Comparison of ENCODE assay signal across 7 cellular contexts in genomic region chrX:48896611-48897011, GRCh38.
DNase-seq lines count a peak whose midpoint lies in the region; ATAC-seq, FAIRE-seq and TF ChIP-seq lines count a peak whose summit lies in the region.

No MANE protein-coding gene starts in this region.

- no peak for ATAC-seq in HG03045 (IDR thresholded peaks at IDR 0.05; ENCODE audit: unreplicated experiment)

- DNase-seq in GM19239 (ENCODE audit: insufficient read length, low spot score) (no peak), AML-193 (lab: John Stamatoyannopoulos, UW) (no peak)
- DNase-seq in effector memory CD4-positive, alpha-beta T cell, result no peak
- DNase-seq in stimulated activated CD8-positive, alpha-beta memory T cell treated with anti-CD3 and anti-CD28 coated beads, Interleukin-4, amount 100 ng/mL, for 48 hours, result no peak

- no peaks in the 10 kb centered on the region for H3K9me3 ChIP-seq in OCI-LY3 (ENCODE audit: insufficient read depth, low read length)
- no peaks in the 10 kb centered on the region for H3K9me3 ChIP-seq in effector memory CD4-positive, alpha-beta T cell (ENCODE audit: control insufficient read depth, low read length)
- H3K9me3 ChIP-seq in neuron (ENCODE audit: low read length), result no peaks in the 10 kb centered on the region

- H3K27me3 ChIP-seq in OCI-LY3 (ENCODE audit: low read depth, low read length), result no peaks in the 10 kb centered on the region
- no peaks in the 10 kb centered on the region for H3K27me3 ChIP-seq in effector memory CD4-positive, alpha-beta T cell (replicated peaks; ENCODE audit: control insufficient read depth, insufficient read depth, low read length, poor library complexity, severe bottlenecking)
- H3K27me3 ChIP-seq in neuron (ENCODE audit: insufficient read depth, low read length), result no peaks in the 10 kb centered on the region

- peak overlapping the region; percentile 97 for H3K27ac ChIP-seq in OCI-LY3 (ENCODE audit: low read length)
- peak overlapping the region; percentile 94 for H3K27ac ChIP-seq in effector memory CD4-positive, alpha-beta T cell (ENCODE audit: insufficient read depth, low read length, poor library complexity, severe bottlenecking)

- peak overlapping the region; percentile 100 for H3K4me3 ChIP-seq in OCI-LY3 (ENCODE audit: low read length)
- peak overlapping the region; percentile 70 for H3K4me3 ChIP-seq in effector memory CD4-positive, alpha-beta T cell (ENCODE audit: insufficient read depth, low read depth, low read length, poor library complexity, severe bottlenecking)
- H3K4me3 ChIP-seq in neuron (ENCODE audit: low read length), result peak overlapping the region; percentile 61

- peak overlapping the region; percentile 94 for H3K9ac ChIP-seq in OCI-LY3 (ENCODE audit: low read length)

- H3K4me1 ChIP-seq in OCI-LY3 (ENCODE audit: low read length) (peaks cover 19% of the 10 kb centered on the region), neuron (ENCODE audit: insufficient read depth, low read length) (peaks cover 5% of the 10 kb centered on the region)
- H3K4me1 ChIP-seq in effector memory CD4-positive, alpha-beta T cell (ENCODE audit: control insufficient read depth, insufficient read depth, low read length, poor library complexity, severe bottlenecking), result peaks cover 8% of the 10 kb centered on the region

- H3K36me3 ChIP-seq in OCI-LY3 (replicated peaks; ENCODE audit: low read depth, low read length), result peaks cover 15% of the 10 kb centered on the region
- peaks cover 4% of the 10 kb centered on the region for H3K36me3 ChIP-seq in effector memory CD4-positive, alpha-beta T cell (ENCODE audit: control insufficient read depth, insufficient read depth, low read length)
- peaks cover 19% of the 10 kb centered on the region for H3K36me3 ChIP-seq in neuron (ENCODE audit: insufficient read depth, low read length)

- H4K20me1 ChIP-seq in OCI-LY3 (ENCODE audit: insufficient read depth, low read length), result peaks cover 6% of the 10 kb centered on the region; the same call in 1 of the 2 replicates

- FAIRE-seq in GM19239 (lab: Jason Lieb, UNC), result peak; percentile 44

- H3K4me2 ChIP-seq in OCI-LY3 (ENCODE audit: low read length), result peak overlapping the region; percentile 95

- H3K79me2 ChIP-seq in OCI-LY3 (ENCODE audit: low read length), result peaks cover 53% of the 10 kb centered on the region

- no peak for TF ChIP-seq CTCF in OCI-LY3 (IDR thresholded peaks at IDR 0.05; ENCODE audit: low read depth, low read length)

- H2AFZ ChIP-seq in OCI-LY3 (ENCODE audit: low read depth, low read length) (no peak overlapping the region), neuron (ENCODE audit: low read depth, low read length) (no peak overlapping the region)
